ENCODE assay signal across 17 cellular contexts in the genomic region with DNA sequence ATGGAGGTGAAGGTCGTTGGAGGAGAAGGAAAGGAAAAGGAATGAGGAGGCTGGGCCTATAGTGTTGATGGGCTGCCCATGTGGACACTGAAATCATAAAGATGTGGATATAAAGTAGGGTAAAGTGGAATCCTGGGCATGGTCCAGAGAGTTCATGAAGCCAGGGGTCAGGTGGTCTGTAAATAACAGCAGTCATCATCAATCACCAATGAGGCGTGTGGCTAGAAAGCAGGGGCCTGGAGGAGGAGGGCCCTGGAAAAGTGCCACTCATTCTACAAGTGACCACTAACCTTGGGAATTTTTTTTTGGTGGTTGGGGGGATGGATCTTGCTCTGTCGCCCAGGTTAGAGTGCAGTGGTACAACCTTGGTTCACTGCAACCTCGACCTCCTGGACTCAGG.
A peak's percentile ranks its signal among the peaks of the same experiment; 100 is the strongest.
DNase-seq lines count a peak whose midpoint lies in the region; ATAC-seq and TF ChIP-seq lines count a peak whose summit lies in the region.
"Had no signal": no experiment of that assay in that cellular context is flagged by ENCODE, and none has a peak within 500 bp of the region (broad histone marks: within the 10 kb centered on the region; RNA-seq: fewer than 3 reads in every experiment).

No MANE protein-coding gene starts in this region.

- no peak for ATAC-seq in RWPE2 (ENCODE audit: low read depth)
- no peak for ATAC-seq in effector memory CD8-positive, alpha-beta T cell (replicated peaks)
- ATAC-seq: sciatic nerve had no signal

- no peak overlapping the region for H3K4me3 Mint-ChIP-seq in activated T-cell treated with anti-CD3 and anti-CD28 coated beads, Interleukin-2, amount 50 U/mL, for 24 hours
- no peak overlapping the region for H3K4me3 Mint-ChIP-seq in effector memory CD8-positive, alpha-beta T cell
- no peak overlapping the region for H3K4me3 Mint-ChIP-seq in nephron
- H3K4me3 Mint-ChIP-seq in activated T-helper 2 cell treated with anti-CD3 and anti-CD28 coated beads, Interferon-gamma antibody, Interleukin-2, Interleukin-4, amounts not matched to agents 10 μg/mL and 5 μg/mL and 100 μg/mL, durations not matched to agents 14 hours and 24 hours and 36 hours (ENCODE audit: low read depth) = no peak overlapping the region
- H3K4me3 Mint-ChIP-seq: activated T-cell treated with anti-CD3 and anti-CD28 coated beads, Interleukin-2, amount 50 U/mL, for 4 hours; memory B cell; T-helper 2 cell treated with Interferon-gamma antibody and Interleukin-4, amounts not matched to agents 5 μg/mL and 100 μg/mL, for 36 hours had no signal

- no peaks in the 10 kb centered on the region for H3K9me3 ChIP-seq in RWPE2 (ENCODE audit: severe bottlenecking)
- H3K9me3 ChIP-seq: A549, transverse colon had no signal

- peaks cover 3% of the 10 kb centered on the region for H3K36me3 Mint-ChIP-seq in activated T-cell treated with anti-CD3 and anti-CD28 coated beads, Interleukin-2, amount 50 U/mL, for 24 hours (ENCODE audit: low read depth)
- peaks cover 6% of the 10 kb centered on the region for H3K36me3 Mint-ChIP-seq in effector memory CD8-positive, alpha-beta T cell (ENCODE audit: insufficient read depth)
- peaks cover 12% of the 10 kb centered on the region for H3K36me3 Mint-ChIP-seq in nephron (ENCODE audit: low read depth)
- H3K36me3 Mint-ChIP-seq in activated T-helper 2 cell treated with anti-CD3 and anti-CD28 coated beads, Interferon-gamma antibody, Interleukin-2, Interleukin-4, amounts not matched to agents 10 μg/mL and 5 μg/mL and 100 μg/mL, durations not matched to agents 14 hours and 24 hours and 36 hours (ENCODE audit: low read depth) = no peaks in the 10 kb centered on the region

- no peak overlapping the region for H3K27ac ChIP-seq in RWPE2 (ENCODE audit: poor library complexity, severe bottlenecking)
- H3K27ac ChIP-seq: A549, epithelial cell of prostate, transverse colon had no signal

- H3K4me1 ChIP-seq in RWPE2 (ENCODE audit: insufficient read depth, poor library complexity, severe bottlenecking) = no peaks in the 10 kb centered on the region
- H3K4me1 ChIP-seq: A549 had no signal

- peak overlapping the region; percentile 71 for H3K27ac Mint-ChIP-seq in activated T-cell treated with anti-CD3 and anti-CD28 coated beads, Interleukin-2, amount 50 U/mL, for 24 hours
- peak overlapping the region; percentile 27 to 50 for H3K27ac Mint-ChIP-seq in effector memory CD8-positive, alpha-beta T cell
- peak overlapping the region in 2 of 3 experiments; percentile 5 to 65 for H3K27ac Mint-ChIP-seq in nephron
- no peak overlapping the region for H3K27ac Mint-ChIP-seq in activated T-helper 2 cell treated with anti-CD3 and anti-CD28 coated beads, Interferon-gamma antibody, Interleukin-2, Interleukin-4, amounts not matched to agents 10 μg/mL and 5 μg/mL and 100 μg/mL, durations not matched to agents 14 hours and 24 hours and 36 hours
- H3K27ac Mint-ChIP-seq: memory B cell; T-helper 2 cell treated with Interferon-gamma antibody and Interleukin-4, amounts not matched to agents 5 μg/mL and 100 μg/mL, for 36 hours had no signal

- POLR2A ChIA-PET in HEK293T (lab: Yijun Ruan, JAX) = no interaction called here

- CTCF ChIA-PET in HEK293T (lab: Yijun Ruan, JAX) = interaction anchor here (1.0 to 1.6 kb wide), 3 partner anchors 216 to 227 kb away, joined by 4 to 12 read pairs (median 5); no protein-coding TSS in a partner anchor

- H3K36me3 ChIP-seq in RWPE2 (ENCODE audit: low read depth) = peaks cover 4% of the 10 kb centered on the region; the same call in 1 of the 2 replicates
- H3K36me3 ChIP-seq: transverse colon had no signal

- H3K4me1 Mint-ChIP-seq in activated T-cell treated with anti-CD3 and anti-CD28 coated beads, Interleukin-2, amount 50 U/mL, for 24 hours (ENCODE audit: low read depth) = peaks cover 18% of the 10 kb centered on the region
- peaks cover 18 to 41% of the 10 kb centered on the region in 2 donors for H3K4me1 Mint-ChIP-seq in effector memory CD8-positive, alpha-beta T cell (ENCODE audit: low read depth in 2 of 2)
- peaks cover 38% of the 10 kb centered on the region for H3K4me1 Mint-ChIP-seq in nephron
- H3K4me1 Mint-ChIP-seq in activated T-helper 2 cell treated with anti-CD3 and anti-CD28 coated beads, Interferon-gamma antibody, Interleukin-2, Interleukin-4, amounts not matched to agents 10 μg/mL and 5 μg/mL and 100 μg/mL, durations not matched to agents 14 hours and 24 hours and 36 hours (ENCODE audit: low read depth) = no peaks in the 10 kb centered on the region
- H3K4me1 Mint-ChIP-seq: memory B cell had no signal

- H3K27me3 ChIP-seq in RWPE2 (ENCODE audit: insufficient read depth, poor library complexity, severe bottlenecking) = no peaks in the 10 kb centered on the region
- H3K27me3 ChIP-seq: transverse colon had no signal

- H3K9me3 Mint-ChIP-seq in activated T-cell treated with anti-CD3 and anti-CD28 coated beads, Interleukin-2, amount 50 U/mL, for 24 hours = no peaks in the 10 kb centered on the region
- H3K9me3 Mint-ChIP-seq in effector memory CD8-positive, alpha-beta T cell = no peaks in the 10 kb centered on the region
- H3K9me3 Mint-ChIP-seq in nephron = peaks cover 19% of the 10 kb centered on the region
- H3K9me3 Mint-ChIP-seq in activated T-helper 2 cell treated with anti-CD3 and anti-CD28 coated beads, Interferon-gamma antibody, Interleukin-2, Interleukin-4, amounts not matched to agents 10 μg/mL and 5 μg/mL and 100 μg/mL, durations not matched to agents 14 hours and 24 hours and 36 hours = no peaks in the 10 kb centered on the region
- H3K9me3 Mint-ChIP-seq: activated T-cell treated with anti-CD3 and anti-CD28 coated beads, Interleukin-2, amount 50 U/mL, for 4 hours; T-helper 2 cell treated with Interferon-gamma antibody and Interleukin-4, amounts not matched to agents 5 μg/mL and 100 μg/mL, for 36 hours had no signal

- intact Hi-C loops in activated T-helper 2 cell treated with anti-CD3 and anti-CD28 coated beads, Interferon-gamma antibody, Interleukin-2, Interleukin-4, amounts not matched to agents 10 μg/mL and 5 μg/mL and 100 μg/mL, durations not matched to agents 14 hours and 24 hours and 36 hours (cut with micrococcal nuclease) = loop anchor here (2.0 kb wide), 1 partner anchor 228 kb away; no protein-coding TSS in a partner anchor

- no peak for DNase-seq in activated T-cell treated with anti-CD3 and anti-CD28 coated beads, Interleukin-2, amount 50 U/mL, for 24 hours
- no peak for DNase-seq in activated T-cell treated with anti-CD3 and anti-CD28 coated beads, Interleukin-2, amount 50 U/mL, for 48 hours
- DNase-seq in RWPE2 (ENCODE audit: low spot score) = peak; percentile 3
- DNase-seq in effector memory CD8-positive, alpha-beta T cell = no peak
- DNase-seq in activated T-helper 2 cell treated with anti-CD3 and anti-CD28 coated beads, Interferon-gamma antibody, Interleukin-2, Interleukin-4, amounts not matched to agents 10 μg/mL and 5 μg/mL and 100 μg/mL, durations not matched to agents 14 hours and 24 hours and 36 hours (ENCODE audit: low spot score) = no peak
- no peak for DNase-seq in DMS53 (lab: John Stamatoyannopoulos, UW)
- no peak for DNase-seq in HEK293T (ENCODE audit: extremely low spot score)
- DNase-seq: hippocampal formation had no signal

- no peaks in the 10 kb centered on the region for H3K27me3 Mint-ChIP-seq in activated T-cell treated with anti-CD3 and anti-CD28 coated beads, Interleukin-2, amount 50 U/mL, for 24 hours
- no peaks in the 10 kb centered on the region for H3K27me3 Mint-ChIP-seq in effector memory CD8-positive, alpha-beta T cell
- peaks cover 12% of the 10 kb centered on the region for H3K27me3 Mint-ChIP-seq in nephron (ENCODE audit: low read depth)
- H3K27me3 Mint-ChIP-seq in activated T-helper 2 cell treated with anti-CD3 and anti-CD28 coated beads, Interferon-gamma antibody, Interleukin-2, Interleukin-4, amounts not matched to agents 10 μg/mL and 5 μg/mL and 100 μg/mL, durations not matched to agents 14 hours and 24 hours and 36 hours (ENCODE audit: low read depth) = no peaks in the 10 kb centered on the region
- H3K27me3 Mint-ChIP-seq: memory B cell, progenitor cell of endocrine pancreas had no signal

- H3K4me3 ChIP-seq in RWPE2 (ENCODE audit: severe bottlenecking) = no peak overlapping the region
- H3K4me3 ChIP-seq: A549, transverse colon had no signal

- TF ChIP-seq CTCF in RWPE2 (IDR thresholded peaks at IDR 0.05; ENCODE audit: poor library complexity, severe bottlenecking) = no peak
- TF ChIP-seq CTCF in nephron (IDR thresholded peaks at IDR 0.05; ENCODE audit: unreplicated experiment in 3 of 3) = no peak

TF ChIP-seq in HEK293T, 16 proteins besides CTCF, POLR2A, EP300 and RAD21:
- no peak for TF ChIP-seq NFRKB (IDR thresholded peaks at IDR 0.05)
- TF ChIP-seq ARNT (IDR thresholded peaks at IDR 0.05) = no peak
- TF ChIP-seq, protein P1, sequence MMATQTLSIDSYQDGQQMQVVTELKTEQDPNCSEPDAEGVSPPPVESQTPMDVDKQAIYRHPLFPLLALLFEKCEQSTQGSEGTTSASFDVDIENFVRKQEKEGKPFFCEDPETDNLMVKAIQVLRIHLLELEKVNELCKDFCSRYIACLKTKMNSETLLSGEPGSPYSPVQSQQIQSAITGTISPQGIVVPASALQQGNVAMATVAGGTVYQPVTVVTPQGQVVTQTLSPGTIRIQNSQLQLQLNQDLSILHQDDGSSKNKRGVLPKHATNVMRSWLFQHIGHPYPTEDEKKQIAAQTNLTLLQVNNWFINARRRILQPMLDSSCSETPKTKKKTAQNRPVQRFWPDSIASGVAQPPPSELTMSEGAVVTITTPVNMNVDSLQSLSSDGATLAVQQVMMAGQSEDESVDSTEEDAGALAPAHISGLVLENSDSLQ (IDR thresholded peaks at IDR 0.05) = no peak
- TF ChIP-seq ELF4 (IDR thresholded peaks at IDR 0.05) = no peak
- TF ChIP-seq CTBP1 (IDR thresholded peaks at IDR 0.05; ENCODE audit: borderline replicate concordance) = no peak
- TF ChIP-seq FOXK2 (IDR thresholded peaks at IDR 0.05) = no peak
- TF ChIP-seq LEF1 (IDR thresholded peaks at IDR 0.05; ENCODE audit: borderline replicate concordance) = no peak
- no peak for TF ChIP-seq BHLHE40 (IDR thresholded peaks at IDR 0.05; ENCODE audit: borderline replicate concordance)
- TF ChIP-seq FOXM1 (IDR thresholded peaks at IDR 0.05; ENCODE audit: borderline replicate concordance) = no peak
- no peak for TF ChIP-seq SUZ12 (IDR thresholded peaks at IDR 0.05)
- TF ChIP-seq FOXA1 (IDR thresholded peaks at IDR 0.05) = no peak
- no peak for TF ChIP-seq L3MBTL2 (conservative IDR thresholded peaks at IDR 0.05)
- TF ChIP-seq ZNF384 (IDR thresholded peaks at IDR 0.05) = no peak
TF ChIP-seq in HEK293T: peak in this region for 0.
